ENCODE assay signal across 11 cellular contexts in genomic region chr6:139137716-139138115, GRCh38. TPM values are rescaled to one million over a fixed set of nuclear protein-coding genes. Genes with fewer than 3 reads are reported as not detected.
A peak's percentile ranks its signal among the peaks of the same experiment; 100 is the strongest.
DNase-seq lines count a peak whose midpoint lies in the region; ATAC-seq and TF ChIP-seq lines count a peak whose summit lies in the region.
"Had no signal": no experiment of that assay in that cellular context is flagged by ENCODE, and none has a peak within 500 bp of the region (broad histone marks: within the 10 kb centered on the region; RNA-seq: fewer than 3 reads in every experiment).

No MANE protein-coding gene starts in this region.

- intact Hi-C loops in natural killer cell (cut with micrococcal nuclease): loop anchor here (2.0 to 5.0 kb wide), 3 partner anchors 15 to 237 kb away; partner anchors contain the start of gene CITED2

- peaks cover 0 to 59% (median 32%) of the 10 kb centered on the region in 11 experiments; a peak in 17 of 22 replicates for H4K20me1 ChIP-seq in BLaER1 treated with 17β-estradiol and CSF1 and Interleukin-3, amounts not matched to agents 10 nM and 100 nM

- DNase-seq in HFFc6 (no peak), natural killer cell (no peak), NCI-H187 (lab: John Stamatoyannopoulos, UW) (no peak), HPDE6-E6E7 (ENCODE audit: extremely low spot score) (no peak), NCI-H748 treated with DMSO at 0.1 percent for 48 hours (lab: John Stamatoyannopoulos, UW) (no peak)
- DNase-seq in central memory CD8-positive, alpha-beta T cell (ENCODE audit: low spot score in 2 of 2): no peak
- DNase-seq in stimulated activated CD4-positive, alpha-beta T cell treated with anti-CD3 and anti-CD28 coated beads, Interleukin-2, amount 100 ng/mL, for 48 hours: no peak
- DNase-seq: left colon, MV-4-11, transverse colon had no signal

- peak overlapping the region in 6 of 11 experiments; percentile 96 to 99 (median 98); a peak in 11 of 22 replicates for H3K9ac ChIP-seq in BLaER1 treated with 17β-estradiol and CSF1 and Interleukin-3, amounts not matched to agents 10 nM and 100 nM

- H3K4me3 ChIP-seq in BLaER1 treated with 17β-estradiol and CSF1 and Interleukin-3, amounts not matched to agents 10 nM and 100 nM: peak overlapping the region in 9 of 10 experiments; percentile 76 to 97 (median 94); a peak in 15 of 20 replicates

- TF ChIP-seq CTCF in HFFc6 (IDR thresholded peaks at IDR 0.05) (no peak), natural killer cell (IDR thresholded peaks at IDR 0.05) (no peak)

- H3K27me3 ChIP-seq in BLaER1 treated with 17β-estradiol and CSF1 and Interleukin-3, amounts not matched to agents 10 nM and 100 nM: no peaks in the 10 kb centered on the region
- H3K27me3 ChIP-seq: transverse colon had no signal

- peaks cover 0 to 29% (median 7%) of the 10 kb centered on the region in 11 experiments; a peak in 10 of 22 replicates for H3K9me3 ChIP-seq in BLaER1 treated with 17β-estradiol and CSF1 and Interleukin-3, amounts not matched to agents 10 nM and 100 nM (replicated peaks in 1 of 11)
- H3K9me3 ChIP-seq: transverse colon had no signal

- ATAC-seq in central memory CD8-positive, alpha-beta T cell (replicated peaks; ENCODE audit: extremely low read depth, poor library complexity, severe bottlenecking): no peak
- ATAC-seq in natural killer cell: no peak
- ATAC-seq: left colon had no signal

- H3K36me3 Mint-ChIP-seq in HFFc6 (ENCODE audit: low read depth) (peaks cover 14% of the 10 kb centered on the region; the same call in 1 of the 2 replicates), natural killer cell (no peaks in the 10 kb centered on the region)
- H3K36me3 Mint-ChIP-seq in central memory CD8-positive, alpha-beta T cell (ENCODE audit: insufficient read depth): peaks cover 47% of the 10 kb centered on the region

- peaks cover 19 to 58% (median 32%) of the 10 kb centered on the region in 11 experiments; a peak in 20 of 22 replicates for H3K36me3 ChIP-seq in BLaER1 treated with 17β-estradiol and CSF1 and Interleukin-3, amounts not matched to agents 10 nM and 100 nM
- H3K36me3 ChIP-seq: transverse colon had no signal

- H3K27ac Mint-ChIP-seq in HFFc6 (no peak overlapping the region), natural killer cell (peak overlapping the region; percentile 98)
- peak overlapping the region; percentile 98 for H3K27ac Mint-ChIP-seq in central memory CD8-positive, alpha-beta T cell (ENCODE audit: low read depth)

- H3K9me3 Mint-ChIP-seq in HFFc6 (no peaks in the 10 kb centered on the region), natural killer cell (no peaks in the 10 kb centered on the region)
- H3K9me3 Mint-ChIP-seq in central memory CD8-positive, alpha-beta T cell: no peaks in the 10 kb centered on the region

- peaks cover 33 to 69% (median 44%) of the 10 kb centered on the region in 10 experiments for H3K4me1 ChIP-seq in BLaER1 treated with 17β-estradiol and CSF1 and Interleukin-3, amounts not matched to agents 10 nM and 100 nM

- peak overlapping the region in 4 of 11 experiments; percentile 91 to 99 (median 95); a peak in 4 of 22 replicates for H3K27ac ChIP-seq in BLaER1 treated with 17β-estradiol and CSF1 and Interleukin-3, amounts not matched to agents 10 nM and 100 nM

- H3K4me3 Mint-ChIP-seq in HFFc6 (peak overlapping the region; percentile 8; the same call in 1 of the 2 replicates), natural killer cell (peak overlapping the region; percentile 88)
- H3K4me3 Mint-ChIP-seq in central memory CD8-positive, alpha-beta T cell: peak overlapping the region; percentile 94

- H3K4me2 ChIP-seq in BLaER1 treated with 17β-estradiol and CSF1 and Interleukin-3, amounts not matched to agents 10 nM and 100 nM: peak overlapping the region; percentile 75 to 94 (median 79)

- H3K4me1 Mint-ChIP-seq in HFFc6 (ENCODE audit: low read depth) (peaks cover 44% of the 10 kb centered on the region), natural killer cell (peaks cover 68 to 69% of the 10 kb centered on the region in 2 donors)
- peaks cover 73% of the 10 kb centered on the region for H3K4me1 Mint-ChIP-seq in central memory CD8-positive, alpha-beta T cell

- H3K27me3 Mint-ChIP-seq in HFFc6 (ENCODE audit: insufficient read depth) (peaks cover 2% of the 10 kb centered on the region), natural killer cell (ENCODE audit: low read depth in 2 of 2) (no peaks in the 10 kb centered on the region)
- H3K27me3 Mint-ChIP-seq in central memory CD8-positive, alpha-beta T cell: no peaks in the 10 kb centered on the region

RNA-seq across cellular contexts. Expression of gene HECA, which starts 2.8 kb away (rescaled TPM):
- 10 to 100 TPM in 5 of 6 experiments, 1 to 10 TPM in 1; 9.7 to 13.1 (median 11.9) TPM for total RNA-seq in HFFc6 (2021; fragmentation: NEBNext Ultra II Directional; extraction: Animal tissue kit (Norgen Biotek cat#: 25700))
- 10 to 100 TPM; 76.5 to 80.5 (median 77.6) TPM for total RNA-seq in natural killer cell

Comparison
In these comparisons a context has a peak if more than half of its experiments do, and no peak if none do; other contexts are left out.
1. H3K4me3 Mint-ChIP-seq: peak in every context shown above with its lines; median percentile 94 in central memory CD8-positive, alpha-beta T cell; 88 in natural killer cell; 8 in HFFc6.
2. RNA of gene HECA, which starts 2.8 kb away (total RNA-seq): 76.5 to 80.5 TPM in natural killer cell; 9.7 to 13.1 TPM in HFFc6; every median in the first group is over 4 times any median in the second.